In the genomic region with DNA sequence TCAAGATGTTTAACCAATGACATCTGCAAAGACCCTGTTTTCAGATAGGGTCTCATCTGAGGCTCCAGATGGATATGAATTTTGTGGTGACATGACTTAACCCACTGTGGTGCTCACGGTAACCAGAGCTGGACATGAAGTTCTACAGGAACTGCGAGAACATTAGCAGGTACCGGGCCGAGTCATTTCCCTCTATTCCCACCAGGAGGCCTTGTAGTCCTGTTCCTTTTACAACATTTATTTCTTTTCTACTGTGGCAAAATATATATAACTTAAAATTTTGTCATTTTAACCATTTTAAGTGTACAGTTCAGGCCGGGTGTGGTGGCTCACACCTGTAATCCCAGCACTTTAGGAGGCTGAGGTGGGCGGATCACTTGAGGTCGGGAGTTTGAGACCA, we compare ENCODE assay signal across 1 cellular context.
TF ChIP-seq lines count a peak whose summit lies in the region.

No MANE protein-coding gene starts in this region.

TF ChIP-seq in endothelial cell of umbilical vein, 7 proteins besides CTCF, POLR2A, EP300 and RAD21:
- no peak for TF ChIP-seq JUN (IDR thresholded peaks at IDR 0.05; ENCODE audit: borderline replicate concordance, insufficient read depth, insufficient read length, low read depth)
- TF ChIP-seq GATA2 (IDR thresholded peaks at IDR 0.05; ENCODE audit: insufficient read depth, insufficient read length, low read depth, low read length): no peak
- no peak for TF ChIP-seq MAX (IDR thresholded peaks at IDR 0.05; ENCODE audit: insufficient read depth, insufficient read length)
- TF ChIP-seq FOS (IDR thresholded peaks at IDR 0.05; ENCODE audit: borderline replicate concordance, insufficient read depth, low read length): no peak
- TF ChIP-seq POLR2AphosphoS5 (IDR thresholded peaks at IDR 0.05; ENCODE audit: insufficient read depth, low read depth, low read length): no peak
- TF ChIP-seq EZH2 (IDR thresholded peaks at IDR 0.05; ENCODE audit: borderline replicate concordance, low read depth, low read length, severe bottlenecking): no peak
- TF ChIP-seq MYC (IDR thresholded peaks at IDR 0.05; ENCODE audit: low read depth, low read length): no peak
TF ChIP-seq in endothelial cell of umbilical vein: peak in this region for 0.
